Comparison of ENCODE assay signal across 1 cellular context in the genomic region with DNA sequence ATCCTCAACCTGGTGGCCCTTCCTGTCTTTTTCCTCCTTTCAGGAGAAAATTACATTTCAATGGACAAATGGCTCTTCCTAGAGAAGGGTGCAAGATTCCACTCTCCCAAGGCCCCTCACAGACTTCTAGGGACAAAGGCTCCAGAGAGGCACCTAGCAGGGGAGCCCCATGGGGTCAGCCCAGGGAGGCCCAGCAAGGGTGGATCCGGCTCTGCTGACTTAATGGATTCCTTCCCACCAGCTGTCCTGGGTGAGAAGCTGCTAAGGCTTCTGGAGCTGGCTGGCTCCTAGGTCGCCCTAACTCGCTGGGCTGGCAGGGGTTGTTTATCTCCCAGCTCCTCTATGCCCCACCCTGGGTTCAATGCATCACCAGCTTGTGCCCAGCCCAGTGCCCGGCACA.
TF ChIP-seq lines count a peak whose summit lies in the region.

No MANE protein-coding gene starts in this region.

TF ChIP-seq in WTC11, 78 proteins besides CTCF, POLR2A, EP300 and RAD21 (continued from another document):
- TF ChIP-seq, protein P1, sequence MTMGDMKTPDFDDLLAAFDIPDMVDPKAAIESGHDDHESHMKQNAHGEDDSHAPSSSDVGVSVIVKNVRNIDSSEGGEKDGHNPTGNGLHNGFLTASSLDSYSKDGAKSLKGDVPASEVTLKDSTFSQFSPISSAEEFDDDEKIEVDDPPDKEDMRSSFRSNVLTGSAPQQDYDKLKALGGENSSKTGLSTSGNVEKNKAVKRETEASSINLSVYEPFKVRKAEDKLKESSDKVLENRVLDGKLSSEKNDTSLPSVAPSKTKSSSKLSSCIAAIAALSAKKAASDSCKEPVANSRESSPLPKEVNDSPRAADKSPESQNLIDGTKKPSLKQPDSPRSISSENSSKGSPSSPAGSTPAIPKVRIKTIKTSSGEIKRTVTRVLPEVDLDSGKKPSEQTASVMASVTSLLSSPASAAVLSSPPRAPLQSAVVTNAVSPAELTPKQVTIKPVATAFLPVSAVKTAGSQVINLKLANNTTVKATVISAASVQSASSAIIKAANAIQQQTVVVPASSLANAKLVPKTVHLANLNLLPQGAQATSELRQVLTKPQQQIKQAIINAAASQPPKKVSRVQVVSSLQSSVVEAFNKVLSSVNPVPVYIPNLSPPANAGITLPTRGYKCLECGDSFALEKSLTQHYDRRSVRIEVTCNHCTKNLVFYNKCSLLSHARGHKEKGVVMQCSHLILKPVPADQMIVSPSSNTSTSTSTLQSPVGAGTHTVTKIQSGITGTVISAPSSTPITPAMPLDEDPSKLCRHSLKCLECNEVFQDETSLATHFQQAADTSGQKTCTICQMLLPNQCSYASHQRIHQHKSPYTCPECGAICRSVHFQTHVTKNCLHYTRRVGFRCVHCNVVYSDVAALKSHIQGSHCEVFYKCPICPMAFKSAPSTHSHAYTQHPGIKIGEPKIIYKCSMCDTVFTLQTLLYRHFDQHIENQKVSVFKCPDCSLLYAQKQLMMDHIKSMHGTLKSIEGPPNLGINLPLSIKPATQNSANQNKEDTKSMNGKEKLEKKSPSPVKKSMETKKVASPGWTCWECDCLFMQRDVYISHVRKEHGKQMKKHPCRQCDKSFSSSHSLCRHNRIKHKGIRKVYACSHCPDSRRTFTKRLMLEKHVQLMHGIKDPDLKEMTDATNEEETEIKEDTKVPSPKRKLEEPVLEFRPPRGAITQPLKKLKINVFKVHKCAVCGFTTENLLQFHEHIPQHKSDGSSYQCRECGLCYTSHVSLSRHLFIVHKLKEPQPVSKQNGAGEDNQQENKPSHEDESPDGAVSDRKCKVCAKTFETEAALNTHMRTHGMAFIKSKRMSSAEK (CRISPR knock-in tag; IDR thresholded peaks at IDR 0.05; ENCODE audit: borderline replicate concordance) = no peak
- no peak for TF ChIP-seq ZNF263 (CRISPR knock-in tag; IDR thresholded peaks at IDR 0.05; ENCODE audit: low read depth)
- no peak for TF ChIP-seq MYBL2 (CRISPR knock-in tag; IDR thresholded peaks at IDR 0.05)
- no peak for TF ChIP-seq ATF1 (CRISPR knock-in tag; IDR thresholded peaks at IDR 0.05)
